9 cellular contexts compared by ENCODE assay signal in genomic region chr4:112327950-112328349, GRCh38. TPM values are rescaled to one million over a fixed set of nuclear protein-coding genes. Genes with fewer than 3 reads are reported as not detected.
A peak's percentile ranks its signal among the peaks of the same experiment; 100 is the strongest.
DNase-seq lines count a peak whose midpoint lies in the region; ATAC-seq, FAIRE-seq and TF ChIP-seq lines count a peak whose summit lies in the region.
"Had no signal": no experiment of that assay in that cellular context is flagged by ENCODE, and none has a peak within 500 bp of the region (broad histone marks: within the 10 kb centered on the region; RNA-seq: fewer than 3 reads in every experiment).

No MANE protein-coding gene starts in this region.

- TF ChIP-seq CTCF in pancreas (IDR thresholded peaks at IDR 0.05): peak in 2 of 4 donors; percentile 17 to 34
- no peak for TF ChIP-seq CTCF in lower leg skin (IDR thresholded peaks at IDR 0.05)

- FAIRE-seq in pancreas (lab: Jason Lieb, UNC): no peak

- H3K36me3 ChIP-seq in pancreas: peaks cover 0 to 6% (median 0%) of the 10 kb centered on the region in 3 donors

- no peaks in the 10 kb centered on the region for H3K9me3 ChIP-seq in pancreas

- H3K27me3 ChIP-seq in pancreas: no peaks in the 10 kb centered on the region

- intact Hi-C loops in pancreas (cut with DNase I): no loop called here
- intact Hi-C loops in lower leg skin (cut with DNase I; ENCODE audit: low total_unique reads): no loop called here

- ATAC-seq in GM21619 (IDR thresholded peaks at IDR 0.05; ENCODE audit: unreplicated experiment) (peak; percentile 87), pancreas (peak; percentile 35 to 63 (median 58))

- DNase-seq in stimulated activated CD4-positive, alpha-beta T cell treated with anti-CD3 and anti-CD28 coated beads, Interleukin-4, amount 100 ng/mL, for 24 hours: peak; percentile 21
- no peak for DNase-seq in stimulated activated CD4-positive, alpha-beta T cell treated with anti-CD3 and anti-CD28 coated beads, Interleukin-1b, Interleukin-23, amount 100 ng/mL, for 48 hours
- DNase-seq in HS-5 (ENCODE audit: low read depth) (peak; percentile 16), OCI-M1 (lab: John Stamatoyannopoulos, UW) (peak; percentile 62), erythroblast (lab: John Stamatoyannopoulos, UW) (peak; percentile 37 to 44), pancreas (no peak), lower leg skin (ENCODE audit: low spot score in 2 of 2) (no peak)
- DNase-seq: left cardiac atrium had no signal

- no peak overlapping the region for H3K27ac ChIP-seq in pancreas

- H3K4me3 ChIP-seq in pancreas (no peak overlapping the region), lower leg skin (ENCODE audit: low read depth, poor library complexity, severe bottlenecking) (no peak overlapping the region)

- 61 to 64% methylated on average over 7 of the region's 7 CpGs for WGBS in pancreas, 2 donors
- 54 to 58% methylated on average over 7 of the region's 7 CpGs for WGBS in lower leg skin, 2 donors

- TF ChIP-seq POLR2A in erythroblast (IDR thresholded peaks at IDR 0.05; ENCODE audit: low read length) (no peak), lower leg skin (IDR thresholded peaks at IDR 0.05) (no peak)

- H3K4me1 ChIP-seq in pancreas: no peaks in the 10 kb centered on the region

RNA-seq across cellular contexts. Expression of gene ALPK1, which starts 30.8 kb away (rescaled TPM):
- 10 to 100 TPM in 2 of 6 donors, 1 to 10 TPM in 4; 4.8 to 18.1 (median 7.0) TPM for total RNA-seq in pancreas
- polyA plus RNA-seq in pancreas: 1 to 10 TPM; 5.6 to 5.8 TPM
- 10 to 100 TPM; 15.9 to 24.0 (median 19.7) TPM for total RNA-seq in lower leg skin

RNA-seq across cellular contexts. Expression of gene TIFA, which starts 42.2 kb away (rescaled TPM):
- total RNA-seq in pancreas (10 to 100 TPM; 18.6 to 31.2 (median 25.1) TPM), lower leg skin (10 to 100 TPM in 3 of 4 donors, 1 to 10 TPM in 1; 8.8 to 21.9 (median 14.9) TPM)
- 1 to 10 TPM; 4.6 to 7.3 TPM for polyA plus RNA-seq in pancreas

Comparison
In these comparisons a context has a peak if more than half of its experiments do, and no peak if none do; other contexts are left out.
1. DNase-seq: peak in stimulated activated CD4-positive, alpha-beta T cell treated with anti-CD3 and anti-CD28 coated beads, Interleukin-4, amount 100 ng/mL, for 24 hours (single experiment), HS-5 (single experiment), OCI-M1 (single experiment) and erythroblast (2 of 2); none in stimulated activated CD4-positive, alpha-beta T cell treated with anti-CD3 and anti-CD28 coated beads, Interleukin-1b, Interleukin-23, amount 100 ng/mL, for 48 hours (single experiment), pancreas (0 of 6) and lower leg skin (0 of 2).